Comparison of ENCODE assay signal across 9 cellular contexts in genomic region chr2:21422050-21422449, GRCh38.
A peak's percentile ranks its signal among the peaks of the same experiment; 100 is the strongest.
DNase-seq lines count a peak whose midpoint lies in the region; ATAC-seq, FAIRE-seq and TF ChIP-seq lines count a peak whose summit lies in the region.
"Had no signal": no experiment of that assay in that cellular context is flagged by ENCODE, and none has a peak within 500 bp of the region (broad histone marks: within the 10 kb centered on the region; RNA-seq: fewer than 3 reads in every experiment).

No MANE protein-coding gene starts in this region.

- ATAC-seq in heart right ventricle, result no peak
- ATAC-seq in left cardiac atrium, result no peak
- peak; percentile 80 for ATAC-seq in HG02885 (IDR thresholded peaks at IDR 0.05; ENCODE audit: poor library complexity, unreplicated experiment)
- ATAC-seq in natural killer cell, result no peak

- no peak overlapping the region for H3K4me2 ChIP-seq in hepatocyte

- no peak overlapping the region for H3K4me3 Mint-ChIP-seq in natural killer cell

- no peaks in the 10 kb centered on the region for H3K27me3 Mint-ChIP-seq in natural killer cell (ENCODE audit: low read depth in 2 of 2)

- H3K4me3 ChIP-seq in heart right ventricle (no peak overlapping the region), hepatocyte (no peak overlapping the region)

- no peaks in the 10 kb centered on the region for H3K27me3 ChIP-seq in heart right ventricle
- no peaks in the 10 kb centered on the region for H3K27me3 ChIP-seq in hepatocyte
- H3K27me3 ChIP-seq: neutrophil had no signal

- H3K4me1 Mint-ChIP-seq in natural killer cell, result no peaks in the 10 kb centered on the region

- no peak overlapping the region for H2AFZ ChIP-seq in hepatocyte

- peaks cover 6 to 7% of the 10 kb centered on the region in 2 donors for H3K9me3 Mint-ChIP-seq in natural killer cell

- intact Hi-C loops in heart right ventricle (cut with DNase I), result no loop called here
- intact Hi-C loops in left cardiac atrium (cut with DNase I), result no loop called here
- intact Hi-C loops in natural killer cell (cut with micrococcal nuclease), result no loop called here

- H3K27ac ChIP-seq in heart right ventricle, result no peak overlapping the region
- H3K27ac ChIP-seq in hepatocyte, result no peak overlapping the region
- H3K27ac ChIP-seq: neutrophil had no signal

- TF ChIP-seq CTCF in heart right ventricle (IDR thresholded peaks at IDR 0.05) (peak in 8 of 9 donors; percentile 23 to 46 (median 39)), hepatocyte (IDR thresholded peaks at IDR 0.05; ENCODE audit: poor library complexity) (peak; percentile 48), natural killer cell (IDR thresholded peaks at IDR 0.05) (no peak)

- no peaks in the 10 kb centered on the region for H3K4me1 ChIP-seq in heart right ventricle
- H3K4me1 ChIP-seq in hepatocyte (ENCODE audit: insufficient read depth), result peaks cover 6% of the 10 kb centered on the region

- H3K9me2 ChIP-seq in hepatocyte (replicated peaks; ENCODE audit: insufficient read depth), result no peaks in the 10 kb centered on the region

- H3K36me3 ChIP-seq in heart right ventricle (no peaks in the 10 kb centered on the region), hepatocyte (replicated peaks; ENCODE audit: insufficient read depth, low read depth) (no peaks in the 10 kb centered on the region)
- H3K36me3 ChIP-seq: neutrophil had no signal

- FAIRE-seq in RCC 7860 (lab: Jason Lieb, UNC), result no peak

- H3K36me3 Mint-ChIP-seq in natural killer cell, result no peaks in the 10 kb centered on the region

- no peaks in the 10 kb centered on the region for H4K20me1 ChIP-seq in hepatocyte (ENCODE audit: insufficient read depth, poor library complexity, severe bottlenecking)

- H3K9me3 ChIP-seq in heart right ventricle, result no peaks in the 10 kb centered on the region
- no peaks in the 10 kb centered on the region for H3K9me3 ChIP-seq in hepatocyte (ENCODE audit: low read depth)
- H3K9me3 ChIP-seq: neutrophil had no signal

- H3K27ac Mint-ChIP-seq in natural killer cell, result no peak overlapping the region

- DNase-seq in heart right ventricle (peak; percentile 9 to 33), left cardiac atrium (no peak), RCC 7860 (ENCODE audit: low spot score) (peak; percentile 18), hepatocyte (ENCODE audit: low spot score) (peak; percentile 51), NCI-H774 (lab: John Stamatoyannopoulos, UW) (no peak), NCI-H1417 treated with DMSO at 0.1 percent for 48 hours (lab: John Stamatoyannopoulos, UW) (no peak), natural killer cell (no peak)

- H3K79me2 ChIP-seq in hepatocyte, result no peaks in the 10 kb centered on the region

- 48 to 52% methylated on average over 2 of the region's 2 CpGs for WGBS in heart right ventricle, 2 donors
- 53% methylated on average over 2 of the region's 2 CpGs for WGBS in hepatocyte (ENCODE audit: low lambda C conversion rate, missing lambda C conversion rate)

Comparison
In these comparisons a context has a peak if more than half of its experiments do, and no peak if none do; other contexts are left out.
1. DNase-seq: peak in heart right ventricle (2 of 2), RCC 7860 (single experiment) and hepatocyte (single experiment); none in left cardiac atrium (single experiment), NCI-H774 (single experiment), NCI-H1417 treated with DMSO at 0.1 percent for 48 hours (single experiment) and natural killer cell (single experiment).